In the genomic region with DNA sequence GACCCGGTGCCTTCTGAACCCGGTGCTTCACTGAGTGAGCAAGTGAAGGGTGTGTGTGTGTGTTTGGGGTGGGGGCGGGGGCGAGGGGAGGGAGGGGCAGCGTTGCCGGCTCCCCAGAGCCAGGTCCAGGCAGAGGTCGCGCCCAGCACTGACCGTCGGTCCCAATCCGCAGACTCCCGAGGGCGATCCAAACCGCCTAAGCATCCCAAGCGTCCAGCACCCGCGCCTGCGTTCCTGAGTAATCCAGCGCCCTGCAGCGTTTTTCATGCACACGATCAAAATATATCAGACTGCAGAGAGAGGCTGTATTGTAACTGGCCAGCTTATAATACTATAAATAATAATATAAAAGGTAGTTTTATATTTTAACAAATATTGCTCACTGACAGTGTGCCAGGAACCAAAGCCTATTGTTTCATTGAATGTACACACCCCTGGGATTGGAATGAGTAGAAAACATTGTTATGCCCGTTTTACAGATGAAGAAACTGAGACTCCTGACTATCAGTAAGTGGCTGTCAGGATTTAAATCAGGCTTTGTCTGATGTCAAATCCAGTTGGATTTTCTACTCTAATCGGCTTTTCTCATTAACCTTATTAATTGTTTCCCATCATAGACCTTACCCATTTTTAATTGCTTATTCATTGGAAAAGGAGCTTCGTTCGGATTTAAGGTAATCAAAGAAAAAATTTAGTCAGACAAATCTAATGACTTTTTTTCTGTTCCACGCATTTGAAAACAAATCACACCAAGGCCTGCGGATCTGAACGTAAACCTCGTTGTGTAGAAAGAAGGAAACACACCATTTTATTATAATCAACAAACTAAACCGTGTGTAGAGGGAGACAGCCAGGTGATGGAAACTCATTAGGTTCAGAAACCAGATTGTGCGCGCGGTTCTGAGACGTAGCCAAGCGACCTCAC, we compare ENCODE assay signal across 8 cellular contexts. TPM values are rescaled to one million over a fixed set of nuclear protein-coding genes. Genes with fewer than 3 reads are reported as not detected.
A peak's percentile ranks its signal among the peaks of the same experiment; 100 is the strongest.
DNase-seq lines count a peak whose midpoint lies in the region; ATAC-seq and TF ChIP-seq lines count a peak whose summit lies in the region.

No MANE protein-coding gene starts in this region.

- whole genome bisulfite sequencing in SK-N-SH (ENCODE audit: low lambda C conversion rate): 2% methylated on average over 18 of the region's 35 CpGs
- WGBS in smooth muscle cell (ENCODE audit: low lambda C conversion rate): 14% methylated on average over 34 of the region's 35 CpGs

- peaks cover 23% of the 10 kb centered on the region for H3K4me1 Mint-ChIP-seq in endothelial cell (ENCODE audit: unreplicated experiment)

- H3K9me3 ChIP-seq in SK-N-SH: no peaks in the 10 kb centered on the region
- H3K9me3 ChIP-seq in smooth muscle cell (replicated peaks; ENCODE audit: low read depth): no peaks in the 10 kb centered on the region

- H3K79me2 ChIP-seq in SK-N-SH (ENCODE audit: insufficient read depth): no peaks in the 10 kb centered on the region
- no peaks in the 10 kb centered on the region for H3K79me2 ChIP-seq in smooth muscle cell (ENCODE audit: low read depth)

- H3K27ac ChIP-seq in SK-N-SH (ENCODE audit: low read depth in 2 of 2, low read length in 1 of 2) (no peak overlapping the region), smooth muscle cell (ENCODE audit: low read depth) (no peak overlapping the region)

- no peak for TF ChIP-seq RAD21 in SK-N-SH (IDR thresholded peaks at IDR 0.05; ENCODE audit: low read length)

- no peak; the same call in 2 of the 3 replicates for ATAC-seq in SK-N-SH treated with all-trans-retinoic acid at 6 μM for 48 hours
- ATAC-seq in HG03025 (IDR thresholded peaks at IDR 0.05; ENCODE audit: low FRiP score, unreplicated experiment): no peak

- H3K4me2 ChIP-seq in SK-N-SH (peak overlapping the region; percentile 79), smooth muscle cell (peak overlapping the region; percentile 96)

- H3K27me3 ChIP-seq in SK-N-SH (ENCODE audit: insufficient read depth) (peaks cover 43% of the 10 kb centered on the region), smooth muscle cell (ENCODE audit: low read depth) (peaks cover 44% of the 10 kb centered on the region)

- no peaks in the 10 kb centered on the region for H3F3A ChIP-seq in SK-N-SH (replicated peaks; ENCODE audit: insufficient read depth)
- H3F3A ChIP-seq in smooth muscle cell (ENCODE audit: low read depth): peaks cover 9% of the 10 kb centered on the region

- DNase-seq in SK-N-SH (peak; percentile 35), NCI-H2196 (lab: John Stamatoyannopoulos, UW; ENCODE audit: unreplicated experiment) (peak; percentile 59), endothelial cell (ENCODE audit: low spot score) (peak; percentile 30), smooth muscle cell (lab: John Stamatoyannopoulos, UW; ENCODE audit: unreplicated experiment) (no peak), activated gamma-delta T cell treated with Interleukin-2 at 50 U/mL for 16 hours (no peak)
- no peak for DNase-seq in stimulated activated CD4-positive, alpha-beta T cell treated with anti-CD3 and anti-CD28 coated beads, Interleukin-12 subunit alpha, Interleukin-12 subunit beta, amount 100 ng/mL, for 4 hours

- H3K9me3 Mint-ChIP-seq in endothelial cell (ENCODE audit: unreplicated experiment): no peaks in the 10 kb centered on the region

- no peak for TF ChIP-seq EP300 in SK-N-SH (IDR thresholded peaks at IDR 0.05; ENCODE audit: borderline replicate concordance in 1 of 2, low read depth in 1 of 2, low read length in 1 of 2)

- H3K36me3 ChIP-seq in SK-N-SH (replicated peaks in 1 of 2; ENCODE audit: control insufficient read depth in 1 of 2, insufficient read depth in 2 of 2, low read length in 1 of 2) (no peaks in the 10 kb centered on the region), smooth muscle cell (ENCODE audit: low read depth) (no peaks in the 10 kb centered on the region)

- TF ChIP-seq CTCF in SK-N-SH (IDR thresholded peaks at IDR 0.05) (no peak), endothelial cell (IDR thresholded peaks at IDR 0.05; ENCODE audit: unreplicated experiment) (no peak), smooth muscle cell (IDR thresholded peaks at IDR 0.05; ENCODE audit: borderline replicate concordance, insufficient read depth, poor library complexity, severe bottlenecking) (no peak)

- 0 out of 2 replicates have a peak overlapping the region, but pooled peaks have one; percentile 80 for H2AFZ ChIP-seq in SK-N-SH (ENCODE audit: low read depth)
- no peak overlapping the region for H2AFZ ChIP-seq in smooth muscle cell (ENCODE audit: low read depth)

- peaks cover 5% of the 10 kb centered on the region in 2 experiments; a peak in 2 of 4 replicates for H3K4me1 ChIP-seq in SK-N-SH (ENCODE audit: control insufficient read depth in 1 of 2, insufficient read depth in 2 of 2, low read depth in 1 of 2, low read length in 1 of 2)
- peaks cover 5% of the 10 kb centered on the region for H3K4me1 ChIP-seq in smooth muscle cell (ENCODE audit: low read depth)

- H3K4me3 ChIP-seq in SK-N-SH (ENCODE audit: low read depth in 2 of 2, low read length in 1 of 2) (peak overlapping the region in 1 of 2 experiments; percentile 71; a peak in 2 of 4 replicates), smooth muscle cell (peak overlapping the region; percentile 62)

- H3K9ac ChIP-seq in SK-N-SH: no peak overlapping the region
- H3K9ac ChIP-seq in smooth muscle cell (ENCODE audit: low read depth): no peak overlapping the region

- H4K20me1 ChIP-seq in SK-N-SH (ENCODE audit: insufficient read depth) (no peaks in the 10 kb centered on the region), smooth muscle cell (ENCODE audit: low read depth) (no peaks in the 10 kb centered on the region)

- H3K9me2 ChIP-seq in SK-N-SH: no peaks in the 10 kb centered on the region

- H3K27ac Mint-ChIP-seq in endothelial cell (ENCODE audit: unreplicated experiment): no peak overlapping the region

- H3K27me3 Mint-ChIP-seq in endothelial cell (ENCODE audit: unreplicated experiment): peaks cover 14% of the 10 kb centered on the region

- POLR2A ChIA-PET in SK-N-SH (lab: Yijun Ruan, JAX): no interaction called here

- no peaks in the 10 kb centered on the region for H3K36me3 Mint-ChIP-seq in endothelial cell (ENCODE audit: low read depth, unreplicated experiment)

- CTCF ChIA-PET in SK-N-SH (lab: Yijun Ruan, JAX): interaction anchor here (0.7 to 2.6 kb wide), 25 partner anchors 9 to 870 kb away, joined by 3 to 21 read pairs (median 4); partner anchors contain the start of gene RAB28

- H3K4me3 Mint-ChIP-seq in endothelial cell (ENCODE audit: unreplicated experiment): peak overlapping the region; percentile 85

TF ChIP-seq in SK-N-SH, 30 proteins besides CTCF, POLR2A, EP300 and RAD21 (continues in another document):
- TF ChIP-seq TCF12 (IDR thresholded peaks at IDR 0.05) (no peak), ELF1 (IDR thresholded peaks at IDR 0.05) (no peak), MXI1 (IDR thresholded peaks at IDR 0.05; ENCODE audit: low read depth, low read length) (no peak), RCOR1 (IDR thresholded peaks at IDR 0.05; ENCODE audit: low read length) (no peak), POLR2AphosphoS5 (IDR thresholded peaks at IDR 0.05; ENCODE audit: low read depth, low read length) (no peak), ZBTB33 (IDR thresholded peaks at IDR 0.05; ENCODE audit: borderline replicate concordance, low read depth) (no peak), FOXJ3 (CRISPR knock-in tag; IDR thresholded peaks at IDR 0.05) (no peak), JUND (IDR thresholded peaks at IDR 0.05) (no peak), NRF1 (IDR thresholded peaks at IDR 0.05; ENCODE audit: low read depth, low read length) (no peak)

TF ChIP-seq in SK-N-SH treated with all-trans-retinoic acid at 6 μM for 48 hours, 23 proteins besides CTCF, POLR2A, EP300 and RAD21 (continues in another document):
- TF ChIP-seq ZNF565 (CRISPR knock-in tag; conservative IDR thresholded peaks at IDR 0.05; ENCODE audit: low read depth): no peak
- no peak for TF ChIP-seq ZFP30 (CRISPR knock-in tag; IDR thresholded peaks at IDR 0.05)
- no peak for TF ChIP-seq ARNTL (CRISPR knock-in tag; IDR thresholded peaks at IDR 0.05; ENCODE audit: borderline replicate concordance, low read depth)
- TF ChIP-seq BACH2 (CRISPR knock-in tag; IDR thresholded peaks at IDR 0.05; ENCODE audit: borderline replicate concordance): no peak
- TF ChIP-seq, protein P1, sequence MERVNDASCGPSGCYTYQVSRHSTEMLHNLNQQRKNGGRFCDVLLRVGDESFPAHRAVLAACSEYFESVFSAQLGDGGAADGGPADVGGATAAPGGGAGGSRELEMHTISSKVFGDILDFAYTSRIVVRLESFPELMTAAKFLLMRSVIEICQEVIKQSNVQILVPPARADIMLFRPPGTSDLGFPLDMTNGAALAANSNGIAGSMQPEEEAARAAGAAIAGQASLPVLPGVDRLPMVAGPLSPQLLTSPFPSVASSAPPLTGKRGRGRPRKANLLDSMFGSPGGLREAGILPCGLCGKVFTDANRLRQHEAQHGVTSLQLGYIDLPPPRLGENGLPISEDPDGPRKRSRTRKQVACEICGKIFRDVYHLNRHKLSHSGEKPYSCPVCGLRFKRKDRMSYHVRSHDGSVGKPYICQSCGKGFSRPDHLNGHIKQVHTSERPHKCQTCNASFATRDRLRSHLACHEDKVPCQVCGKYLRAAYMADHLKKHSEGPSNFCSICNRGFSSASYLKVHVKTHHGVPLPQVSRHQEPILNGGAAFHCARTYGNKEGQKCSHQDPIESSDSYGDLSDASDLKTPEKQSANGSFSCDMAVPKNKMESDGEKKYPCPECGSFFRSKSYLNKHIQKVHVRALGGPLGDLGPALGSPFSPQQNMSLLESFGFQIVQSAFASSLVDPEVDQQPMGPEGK (CRISPR knock-in tag; IDR thresholded peaks at IDR 0.05; ENCODE audit: borderline replicate concordance): no peak
- TF ChIP-seq ISL1 (CRISPR knock-in tag; IDR thresholded peaks at IDR 0.05): no peak

RNA-seq across cellular contexts. Expression of gene NKX3-2, which starts 4.0 kb away (rescaled TPM):
- polyA plus RNA-seq in SK-N-SH (2012; rRNA removed) (0.15 and 0.16 TPM in 2 replicates), smooth muscle cell (4.0 and 6.7 TPM in 2 replicates)
- polyA plus RNA-seq in SK-N-SH (2012; cell fraction: cytosol; rRNA removed): 0.12 TPM in 2 replicates
- polyA plus RNA-seq in SK-N-SH (2012; cell fraction: nucleus; rRNA removed): 0.36 and 0.38 TPM in 2 replicates
- total RNA-seq in endothelial cell (ENCODE audit: unreplicated experiment) (4.5 TPM), smooth muscle cell (3.6 and 4.4 TPM in 2 replicates)

Comparison
In these comparisons a context has a peak if more than half of its experiments do, and no peak if none do; other contexts are left out.
1. DNase-seq: peak in SK-N-SH (single experiment), NCI-H2196 (single experiment) and endothelial cell (single experiment); none in smooth muscle cell (single experiment), stimulated activated CD4-positive, alpha-beta T cell treated with anti-CD3 and anti-CD28 coated beads, Interleukin-12 subunit alpha, Interleukin-12 subunit beta, amount 100 ng/mL, for 4 hours (single experiment) and activated gamma-delta T cell treated with Interleukin-2 at 50 U/mL for 16 hours (single experiment).